Comparison of ENCODE assay signal across 1 cellular context in the genomic region with DNA sequence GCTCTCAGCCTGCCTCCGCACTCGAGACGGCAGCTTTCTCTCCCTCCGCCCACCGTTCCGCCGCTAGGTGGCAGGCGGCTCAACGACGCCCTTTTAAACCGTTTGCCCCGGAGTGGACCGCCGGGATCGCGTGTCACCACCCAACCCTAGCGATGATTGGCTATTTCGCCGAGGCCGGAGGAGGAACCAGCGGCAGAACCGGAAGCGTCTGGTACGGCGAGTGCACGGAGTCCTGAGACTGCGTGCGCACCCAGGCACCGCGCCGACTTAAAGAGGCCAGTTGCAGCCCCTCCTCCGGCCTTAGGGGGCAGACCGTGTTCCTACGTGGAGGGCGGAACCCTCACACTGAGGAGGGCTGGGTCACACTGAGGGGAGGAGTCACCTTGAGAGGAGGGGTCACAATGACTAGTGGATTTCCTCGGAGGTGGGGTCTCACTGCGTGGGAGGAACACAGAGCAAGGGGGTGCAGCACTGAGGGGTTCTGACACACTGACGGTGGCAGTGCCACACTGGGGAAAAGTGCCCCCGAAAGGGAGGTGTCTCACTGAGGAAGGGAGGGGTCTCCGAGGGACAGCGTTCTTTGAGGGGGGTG.
TF ChIP-seq lines count a peak whose summit lies in the region.

No MANE protein-coding gene starts in this region.

TF ChIP-seq in GM12878, 131 proteins besides CTCF, POLR2A, EP300 and RAD21 (continued from another document and continues in another):
- no peak for TF ChIP-seq BCLAF1 (IDR thresholded peaks at IDR 0.05)
- 0 out of 2 replicates have a peak, but pooled peaks have one; percentile 29 for TF ChIP-seq ESRRA (IDR thresholded peaks at IDR 0.05; ENCODE audit: low read length)
- TF ChIP-seq SIX5 (IDR thresholded peaks at IDR 0.05; ENCODE audit: low read depth, low read length, severe bottlenecking) = peak; percentile 30
- no peak for TF ChIP-seq ZNF217 (IDR thresholded peaks at IDR 0.05)
- TF ChIP-seq SPI1 (IDR thresholded peaks at IDR 0.05; ENCODE audit: borderline replicate concordance, insufficient read depth, low read depth, low read length) = peak; percentile 58; the same call in 1 of the 2 replicates
- TF ChIP-seq SMAD5 (IDR thresholded peaks at IDR 0.05; ENCODE audit: low read depth) = no peak
- no peak for TF ChIP-seq MYB (IDR thresholded peaks at IDR 0.05; ENCODE audit: borderline replicate concordance, low read depth, low read length)
- no peak for TF ChIP-seq CEBPB (IDR thresholded peaks at IDR 0.05; ENCODE audit: borderline replicate concordance in 1 of 2, low read depth in 2 of 2, low read length in 2 of 2)
- no peak for TF ChIP-seq SUPT20H (IDR thresholded peaks at IDR 0.05; ENCODE audit: borderline replicate concordance, control insufficient read depth, low read depth, low read length)
- TF ChIP-seq CHD1 (IDR thresholded peaks at IDR 0.05; ENCODE audit: low read depth, low read length) = no peak
- TF ChIP-seq, protein P1, sequence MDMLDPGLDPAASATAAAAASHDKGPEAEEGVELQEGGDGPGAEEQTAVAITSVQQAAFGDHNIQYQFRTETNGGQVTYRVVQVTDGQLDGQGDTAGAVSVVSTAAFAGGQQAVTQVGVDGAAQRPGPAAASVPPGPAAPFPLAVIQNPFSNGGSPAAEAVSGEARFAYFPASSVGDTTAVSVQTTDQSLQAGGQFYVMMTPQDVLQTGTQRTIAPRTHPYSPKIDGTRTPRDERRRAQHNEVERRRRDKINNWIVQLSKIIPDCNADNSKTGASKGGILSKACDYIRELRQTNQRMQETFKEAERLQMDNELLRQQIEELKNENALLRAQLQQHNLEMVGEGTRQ (IDR thresholded peaks at IDR 0.05; ENCODE audit: borderline replicate concordance, low read depth, low read length) = no peak
- no peak for TF ChIP-seq RUNX3 (IDR thresholded peaks at IDR 0.05; ENCODE audit: low read length)
- peak; percentile 98 for TF ChIP-seq HDGF (IDR thresholded peaks at IDR 0.05)
- peak; percentile 80 for TF ChIP-seq YY1 (IDR thresholded peaks at IDR 0.05; ENCODE audit: low read depth, low read length)
- TF ChIP-seq ZNF384 (IDR thresholded peaks at IDR 0.05; ENCODE audit: borderline replicate concordance, low read depth, low read length) = no peak
- no peak for TF ChIP-seq DPF2 (IDR thresholded peaks at IDR 0.05)
- peak; percentile 62; the same call in 1 of the 2 replicates for TF ChIP-seq POLR2AphosphoS2 (IDR thresholded peaks at IDR 0.05; ENCODE audit: low read depth, low read length)
- TF ChIP-seq NFYA (IDR thresholded peaks at IDR 0.05; ENCODE audit: borderline replicate concordance, low read depth, low read length) = no peak
- TF ChIP-seq, protein P2, sequence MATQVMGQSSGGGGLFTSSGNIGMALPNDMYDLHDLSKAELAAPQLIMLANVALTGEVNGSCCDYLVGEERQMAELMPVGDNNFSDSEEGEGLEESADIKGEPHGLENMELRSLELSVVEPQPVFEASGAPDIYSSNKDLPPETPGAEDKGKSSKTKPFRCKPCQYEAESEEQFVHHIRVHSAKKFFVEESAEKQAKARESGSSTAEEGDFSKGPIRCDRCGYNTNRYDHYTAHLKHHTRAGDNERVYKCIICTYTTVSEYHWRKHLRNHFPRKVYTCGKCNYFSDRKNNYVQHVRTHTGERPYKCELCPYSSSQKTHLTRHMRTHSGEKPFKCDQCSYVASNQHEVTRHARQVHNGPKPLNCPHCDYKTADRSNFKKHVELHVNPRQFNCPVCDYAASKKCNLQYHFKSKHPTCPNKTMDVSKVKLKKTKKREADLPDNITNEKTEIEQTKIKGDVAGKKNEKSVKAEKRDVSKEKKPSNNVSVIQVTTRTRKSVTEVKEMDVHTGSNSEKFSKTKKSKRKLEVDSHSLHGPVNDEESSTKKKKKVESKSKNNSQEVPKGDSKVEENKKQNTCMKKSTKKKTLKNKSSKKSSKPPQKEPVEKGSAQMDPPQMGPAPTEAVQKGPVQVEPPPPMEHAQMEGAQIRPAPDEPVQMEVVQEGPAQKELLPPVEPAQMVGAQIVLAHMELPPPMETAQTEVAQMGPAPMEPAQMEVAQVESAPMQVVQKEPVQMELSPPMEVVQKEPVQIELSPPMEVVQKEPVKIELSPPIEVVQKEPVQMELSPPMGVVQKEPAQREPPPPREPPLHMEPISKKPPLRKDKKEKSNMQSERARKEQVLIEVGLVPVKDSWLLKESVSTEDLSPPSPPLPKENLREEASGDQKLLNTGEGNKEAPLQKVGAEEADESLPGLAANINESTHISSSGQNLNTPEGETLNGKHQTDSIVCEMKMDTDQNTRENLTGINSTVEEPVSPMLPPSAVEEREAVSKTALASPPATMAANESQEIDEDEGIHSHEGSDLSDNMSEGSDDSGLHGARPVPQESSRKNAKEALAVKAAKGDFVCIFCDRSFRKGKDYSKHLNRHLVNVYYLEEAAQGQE (IDR thresholded peaks at IDR 0.05; ENCODE audit: low read depth, low read length) = no peak
- peak; percentile 57 for TF ChIP-seq HCFC1 (IDR thresholded peaks at IDR 0.05; ENCODE audit: low read length)
- no peak for TF ChIP-seq WRNIP1 (IDR thresholded peaks at IDR 0.05; ENCODE audit: borderline replicate concordance, low read depth, low read length)
- no peak; the same call in 1 of the 2 replicates for TF ChIP-seq CBX5 (IDR thresholded peaks at IDR 0.05; ENCODE audit: low read depth)
- TF ChIP-seq MXI1 (IDR thresholded peaks at IDR 0.05; ENCODE audit: low read depth, low read length) = peak; percentile 39
- no peak for TF ChIP-seq E2F4 (IDR thresholded peaks at IDR 0.05; ENCODE audit: low read depth, low read length)
- TF ChIP-seq NKRF (conservative IDR thresholded peaks at IDR 0.05) = 0 out of 2 replicates have a peak, but pooled peaks have one; percentile 22
- no peak for TF ChIP-seq NR2F1 (conservative IDR thresholded peaks at IDR 0.05)
- no peak for TF ChIP-seq HDAC2 (IDR thresholded peaks at IDR 0.05)
- no peak for TF ChIP-seq SMAD1 (IDR thresholded peaks at IDR 0.05; ENCODE audit: low read depth, partially characterized antibody)
- TF ChIP-seq CHD4 (IDR thresholded peaks at IDR 0.05) = no peak
- TF ChIP-seq BRCA1 (IDR thresholded peaks at IDR 0.05; ENCODE audit: low read depth, low read length) = no peak
- peak; percentile 62; the same call in 1 of the 2 replicates for TF ChIP-seq GABPA (IDR thresholded peaks at IDR 0.05; ENCODE audit: low read depth)
- no peak; the same call in 1 of the 2 replicates for TF ChIP-seq ZNF207 (IDR thresholded peaks at IDR 0.05; ENCODE audit: borderline replicate concordance)
- peak; percentile 68 for TF ChIP-seq IKZF1 (conservative IDR thresholded peaks at IDR 0.05)
- TF ChIP-seq SIN3A (IDR thresholded peaks at IDR 0.05; ENCODE audit: low read depth, low read length) = peak; percentile 51; the same call in 1 of the 2 replicates
- no peak for TF ChIP-seq EED (IDR thresholded peaks at IDR 0.05; ENCODE audit: low read depth)
- TF ChIP-seq FOS (IDR thresholded peaks at IDR 0.05; ENCODE audit: borderline replicate concordance, extremely low read depth, insufficient read length) = no peak
- TF ChIP-seq E2F8 (IDR thresholded peaks at IDR 0.05; ENCODE audit: low read depth, partially characterized antibody) = peak; percentile 19
- 0 out of 2 replicates have a peak, but pooled peaks have one; percentile 35 for TF ChIP-seq CBFB (IDR thresholded peaks at IDR 0.05; ENCODE audit: low read depth)
- peak; percentile 41; the same call in 1 of the 2 replicates for TF ChIP-seq MTA2 (IDR thresholded peaks at IDR 0.05; ENCODE audit: low read depth)
- TF ChIP-seq RCOR1 (conservative IDR thresholded peaks at IDR 0.05; ENCODE audit: low read depth, low read length) = 0 out of 2 replicates have a peak, but pooled peaks have one; percentile 21
- TF ChIP-seq E4F1 (IDR thresholded peaks at IDR 0.05; ENCODE audit: borderline replicate concordance, partially characterized antibody) = peak; percentile 61
- TF ChIP-seq YBX1 (IDR thresholded peaks at IDR 0.05) = no peak
- peak; percentile 81 for TF ChIP-seq NRF1 (conservative IDR thresholded peaks at IDR 0.05; ENCODE audit: low read depth, low read length)
- no peak for TF ChIP-seq JUNB (IDR thresholded peaks at IDR 0.05)
- no peak for TF ChIP-seq ASH2L (IDR thresholded peaks at IDR 0.05; ENCODE audit: borderline replicate concordance, low read depth)
- no peak for TF ChIP-seq ZNF622 (IDR thresholded peaks at IDR 0.05)
- peak; percentile 50; the same call in 1 of the 2 replicates for TF ChIP-seq MAX (IDR thresholded peaks at IDR 0.05; ENCODE audit: low read depth, low read length)
